ENCODE assay signal across 1 cellular context in the genomic region with DNA sequence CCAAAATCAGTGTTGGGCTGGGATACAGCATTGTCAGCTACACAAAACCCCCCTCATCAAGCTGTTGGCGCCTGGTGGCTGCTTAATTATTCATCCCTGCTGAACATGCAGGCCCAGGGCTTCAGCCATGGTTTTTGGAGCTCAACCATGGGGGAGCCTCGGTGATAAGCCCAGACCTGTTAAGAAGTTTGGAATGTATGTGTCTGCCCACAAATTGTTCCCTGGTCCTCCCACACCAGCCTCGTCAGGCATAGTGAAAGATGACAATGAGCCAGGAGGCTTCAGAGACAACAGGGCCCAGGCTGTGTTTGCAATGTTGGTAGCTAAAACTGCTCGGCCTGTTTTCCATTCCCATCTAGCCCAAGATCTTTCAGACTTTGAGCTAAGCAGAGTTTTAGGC.
TF ChIP-seq lines count a peak whose summit lies in the region.

No MANE protein-coding gene starts in this region.

TF ChIP-seq in HepG2, 621 proteins besides CTCF, POLR2A, EP300 and RAD21:
- peak; percentile 46; the same call in 1 of the 2 replicates for TF ChIP-seq ZNF12 (CRISPR knock-in tag; IDR thresholded peaks at IDR 0.05)
- no peak for TF ChIP-seq TMF1 (CRISPR knock-in tag; IDR thresholded peaks at IDR 0.05; ENCODE audit: low read depth)
